ENCODE assay signal across 25 cellular contexts in the genomic region with DNA sequence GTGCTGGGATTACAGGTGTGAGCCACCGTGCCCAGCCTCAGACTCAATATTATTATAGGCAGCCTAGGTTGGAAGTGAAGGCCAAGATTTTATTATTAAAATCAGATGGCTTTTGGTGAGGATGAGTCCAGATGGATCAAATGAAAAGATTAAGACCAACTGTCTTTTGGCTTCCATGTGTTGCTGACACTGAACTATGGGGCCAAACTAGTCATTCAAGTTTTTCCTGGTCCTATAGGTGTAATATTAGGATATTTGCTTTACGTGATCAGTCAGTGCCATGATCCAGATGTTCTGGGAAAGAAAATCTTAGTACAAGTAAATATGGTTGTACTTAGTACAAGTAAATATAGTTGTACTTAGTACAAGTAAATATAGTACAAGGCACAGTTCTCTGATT.
DNase-seq lines count a peak whose midpoint lies in the region; ATAC-seq and TF ChIP-seq lines count a peak whose summit lies in the region.
"Had no signal": no experiment of that assay in that cellular context is flagged by ENCODE, and none has a peak within 500 bp of the region (broad histone marks: within the 10 kb centered on the region; RNA-seq: fewer than 3 reads in every experiment).

No MANE protein-coding gene starts in this region.

- peaks cover 0 to 7% (median 0%) of the 10 kb centered on the region in 5 donors for H3K9me3 Mint-ChIP-seq in CD8-positive, alpha-beta memory T cell
- H3K9me3 Mint-ChIP-seq: CD14-positive monocyte; CD4-positive, alpha-beta T cell; GM23338; H9 had no signal

- H3K27me3 ChIP-seq in prostate gland (replicated peaks; ENCODE audit: insufficient read depth) = no peaks in the 10 kb centered on the region
- no peaks in the 10 kb centered on the region for H3K27me3 ChIP-seq in ovary
- H3K27me3 ChIP-seq in CD8-positive, alpha-beta memory T cell (ENCODE audit: insufficient read depth, low read length, poor library complexity, severe bottlenecking) = no peaks in the 10 kb centered on the region
- H3K27me3 ChIP-seq: BE2C; BLaER1 treated with 17β-estradiol and CSF1 and Interleukin-3, amounts not matched to agents 10 nM and 100 nM had no signal

- TF ChIP-seq CTCF in VCaP (conservative IDR thresholded peaks at IDR 0.05) = no peak
- TF ChIP-seq CTCF in prostate gland (IDR thresholded peaks at IDR 0.05) = no peak
- no peak for TF ChIP-seq CTCF in ovary (IDR thresholded peaks at IDR 0.05)

- H3K4me1 ChIP-seq in prostate gland (replicated peaks) = no peaks in the 10 kb centered on the region
- no peaks in the 10 kb centered on the region for H3K4me1 ChIP-seq in ovary (ENCODE audit: insufficient read depth)
- H3K4me1 ChIP-seq in CD8-positive, alpha-beta memory T cell (ENCODE audit: insufficient read depth, low read length) = no peaks in the 10 kb centered on the region
- H3K4me1 ChIP-seq: BE2C had no signal

- no peak for TF ChIP-seq EP300 in ovary (IDR thresholded peaks at IDR 0.05)

- H3K36me3 Mint-ChIP-seq in CD8-positive, alpha-beta memory T cell = peaks cover 10 to 21% (median 19%) of the 10 kb centered on the region in 3 donors

- POLR2A ChIA-PET in CD8-positive, alpha-beta memory T cell (lab: Charles Lee) = no interaction called here

- ATAC-seq in esophagus mucosa = peak; percentile 22
- ATAC-seq: A549, GM12878, GM23338, HCT116 had no signal

- WGBS in prostate gland = 51% methylated on average over 2 of the region's 2 CpGs
- WGBS in ovary, 3 donors = 66 to 91% (median 90%) methylated on average over 2 of the region's 2 CpGs

- H3K9me3 ChIP-seq in prostate gland (no peaks in the 10 kb centered on the region), ovary (no peaks in the 10 kb centered on the region)
- H3K9me3 ChIP-seq in CD8-positive, alpha-beta memory T cell (ENCODE audit: low read length) = no peaks in the 10 kb centered on the region
- H3K9me3 ChIP-seq: A549, BE2C had no signal

- H3K36me3 ChIP-seq in prostate gland (no peaks in the 10 kb centered on the region), ovary (no peaks in the 10 kb centered on the region)
- no peaks in the 10 kb centered on the region for H3K36me3 ChIP-seq in CD8-positive, alpha-beta memory T cell (ENCODE audit: insufficient read depth, low read length)
- H3K36me3 ChIP-seq: BE2C; BLaER1 treated with 17β-estradiol and CSF1 and Interleukin-3, amounts not matched to agents 10 nM and 100 nM had no signal

- CTCF ChIA-PET in CD8-positive, alpha-beta memory T cell (lab: Charles Lee) = no interaction called here

- H3K27me3 Mint-ChIP-seq in CD8-positive, alpha-beta memory T cell = no peaks in the 10 kb centered on the region
- H3K27me3 Mint-ChIP-seq: CD4-positive, alpha-beta T cell had no signal

- TF ChIP-seq POLR2A in prostate gland (IDR thresholded peaks at IDR 0.05) (no peak), ovary (IDR thresholded peaks at IDR 0.05) (no peak)

- H3K4me1 Mint-ChIP-seq in CD8-positive, alpha-beta memory T cell = no peaks in the 10 kb centered on the region
- H3K4me1 Mint-ChIP-seq: GM23338, H9 had no signal

- DNase-seq in DMS53 treated with DMSO at 0.1 percent for 48 hours (lab: John Stamatoyannopoulos, UW; ENCODE audit: unreplicated experiment) (peak; percentile 16), prostate gland (ENCODE audit: low spot score) (peak; percentile 6), NCI-H69 (lab: John Stamatoyannopoulos, UW) (no peak), ovary (no peak)
- no peak for DNase-seq in CD8-positive, alpha-beta memory T cell
- no peak for DNase-seq in activated CD8-positive, alpha-beta memory T cell treated with anti-CD3 and anti-CD28 coated beads for 24 hours
- DNase-seq: 8988T; ACHN; AML-193; BE2C; Calu3; CD4-positive, alpha-beta T cell; COR-L47; DMS79; EL; GDM1; H9 had no signal

- H3K4me3 Mint-ChIP-seq in CD8-positive, alpha-beta memory T cell = no peak overlapping the region
- H3K4me3 Mint-ChIP-seq: CD14-positive monocyte; CD4-positive, alpha-beta T cell; GM23338; H9 had no signal

- no peak overlapping the region for H3K4me3 ChIP-seq in prostate gland
- no peak overlapping the region for H3K4me3 ChIP-seq in ovary
- H3K4me3 ChIP-seq in CD8-positive, alpha-beta memory T cell (ENCODE audit: low read length) = no peak overlapping the region
- H3K4me3 ChIP-seq: A549; BLaER1 treated with 17β-estradiol and CSF1 and Interleukin-3, amounts not matched to agents 10 nM and 100 nM; GM12878; GM23338 had no signal

- no peak overlapping the region for H3K27ac Mint-ChIP-seq in CD8-positive, alpha-beta memory T cell
- H3K27ac Mint-ChIP-seq: CD4-positive, alpha-beta T cell; GM23338 had no signal

- H3K27ac ChIP-seq in VCaP (peak overlapping the region; percentile 34; the same call in 1 of the 2 replicates), prostate gland (no peak overlapping the region), ovary (no peak overlapping the region)
- H3K27ac ChIP-seq in CD8-positive, alpha-beta memory T cell (ENCODE audit: low read depth, low read length) = no peak overlapping the region
- H3K27ac ChIP-seq: A549; BLaER1 treated with 17β-estradiol and CSF1 and Interleukin-3, amounts not matched to agents 10 nM and 100 nM had no signal

- intact Hi-C loops in prostate gland (cut with DNase I) (no loop called here), ovary (cut with DNase I) (no loop called here)

Comparison
In these comparisons a context has a peak if more than half of its experiments do, and no peak if none do; other contexts are left out.
1. DNase-seq: peak in DMS53 treated with DMSO at 0.1 percent for 48 hours (single experiment) and prostate gland (single experiment); none in NCI-H69 (single experiment), ovary (0 of 5), CD8-positive, alpha-beta memory T cell (0 of 5) and activated CD8-positive, alpha-beta memory T cell treated with anti-CD3 and anti-CD28 coated beads for 24 hours (single experiment).